ENCODE assay signal across 25 cellular contexts in the genomic region with DNA sequence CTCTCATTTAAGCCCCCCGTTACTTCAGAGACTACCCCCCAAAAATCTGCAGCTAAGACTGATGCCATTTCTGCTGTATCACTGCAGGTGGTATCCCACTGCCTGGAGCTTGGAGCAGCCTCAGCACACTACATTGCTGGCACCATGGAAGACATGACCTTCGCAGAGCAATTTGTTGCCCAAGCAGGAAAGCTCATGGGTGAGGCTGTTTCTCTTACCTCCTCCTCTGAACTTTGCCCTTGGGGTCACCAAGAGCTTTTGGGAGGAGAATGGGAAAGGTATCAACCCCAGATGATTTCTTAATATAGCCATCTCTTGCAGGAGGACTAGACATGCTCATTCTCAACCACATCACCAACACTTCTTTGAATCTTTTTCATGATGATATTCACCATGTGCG. TPM values are rescaled to one million over a fixed set of nuclear protein-coding genes. Genes with fewer than 3 reads are reported as not detected.
"Had no signal": no experiment of that assay in that cellular context is flagged by ENCODE, and none has a peak within 500 bp of the region (broad histone marks: within the 10 kb centered on the region; RNA-seq: fewer than 3 reads in every experiment).

No MANE protein-coding gene starts in this region.

- H3K9me3 Mint-ChIP-seq: T-cell had no signal

- H3K27ac Mint-ChIP-seq: activated naive CD8-positive, alpha-beta T cell; T-cell had no signal

- H3K27ac ChIP-seq: KMS-11, SK-N-MC, VCaP had no signal

- DNase-seq: activated CD4-positive, alpha-beta T cell treated with anti-CD3 and anti-CD28 coated beads, Interleukin-2, amount 50 U/mL, for 4 hours; activated CD4-positive, CD25-positive, alpha-beta regulatory T cell; activated CD8-positive, alpha-beta memory T cell treated with anti-CD3 and anti-CD28 coated beads, Interleukin-2, amount 50 U/mL, for 4 hours; activated effector memory CD4-positive, alpha-beta T cell treated with Interleukin-2 at 50 U/mL for 16 hours; activated naive CD4-positive, alpha-beta T cell; activated T-cell treated with anti-CD3 and anti-CD28 coated beads, Interleukin-2, amount 50 U/mL, for 1 hour; cerebellar nuclear complex; NCI-H1092; NCI-H1417; NCI-H1930; NCI-H2171; NCI-H226; NCI-H526; NCI-H82; RPMI8226; T-cell had no signal

- H3K27me3 Mint-ChIP-seq: activated naive CD8-positive, alpha-beta T cell had no signal

- H3K4me3 ChIP-seq: SK-N-MC had no signal

- H3K4me2 ChIP-seq: KMS-11 had no signal

- H3K4me3 Mint-ChIP-seq: activated naive CD8-positive, alpha-beta T cell; T-cell had no signal

- H3K9ac ChIP-seq: KMS-11 had no signal

- ATAC-seq: Panc1, Right ventricle myocardium inferior, T-cell had no signal

RNA-seq across cellular contexts. Expression of gene HSD11B1, which starts 2.0 kb away (rescaled TPM):
- total RNA-seq: NCI-H460, OCI-LY7 had no signal

RNA-seq across cellular contexts. Expression of gene G0S2, which starts 31.4 kb away (rescaled TPM):
- total RNA-seq: MCF 10A, OCI-LY7 had no signal

RNA-seq across cellular contexts. Expression of gene TRAF3IP3, which starts 49.2 kb away (rescaled TPM):
- total RNA-seq: MCF 10A, NCI-H460 had no signal
